25 cellular contexts compared by ENCODE assay signal in genomic region chr13:45954861-45955595, GRCh38.
"Had no signal": no experiment of that assay in that cellular context is flagged by ENCODE, and none has a peak within 500 bp of the region (broad histone marks: within the 10 kb centered on the region; RNA-seq: fewer than 3 reads in every experiment).

No MANE protein-coding gene starts in this region.

- H3K4me3 ChIP-seq: K562 had no signal

- H3K27me3 ChIP-seq: brain microvascular endothelial cell had no signal

- H3K27ac ChIP-seq: brain microvascular endothelial cell, WERI-Rb-1 had no signal

- ATAC-seq: activated CD8-positive, alpha-beta T cell treated with anti-CD3 and anti-CD28 coated beads for 36 hours; activated naive CD4-positive, alpha-beta T cell treated with anti-CD3 and anti-CD28 coated beads, Interleukin-2, amount 50 U/mL, for 72 hours; K562 had no signal

- DNase-seq: activated CD4-positive, alpha-beta T cell treated with anti-CD3 and anti-CD28 coated beads for 1 hour; activated CD4-positive, alpha-beta T cell treated with anti-CD3 and anti-CD28 coated beads for 48 hours; activated CD4-positive, alpha-beta T cell treated with anti-CD3 and anti-CD28 coated beads, Interleukin-2, amount 50 U/mL, for 4 hours; activated CD4-positive, CD25-positive, alpha-beta regulatory T cell; activated CD8-positive, alpha-beta T cell treated with anti-CD3 and anti-CD28 coated beads for 36 hours; activated gamma-delta T cell treated with Interleukin-2 at 50 U/mL for 16 hours; activated naive CD4-positive, alpha-beta T cell treated with anti-CD3 and anti-CD28 coated beads for 36 hours; activated T-cell treated with anti-CD3 and anti-CD28 coated beads, Interleukin-2, amount 50 U/mL, for 1 hour; amniotic stem cell; aorta; brain microvascular endothelial cell; central memory CD4-positive, alpha-beta T cell; NCI-H1092; NCI-H146; NCI-H187; NCI-H2029 treated with DMSO at 0.1 percent for 48 hours; NCI-H2107; NCI-H2171; NCI-H510A; NCI-H526; Right ventricle myocardium superior; T1000; WERI-Rb-1 had no signal
